Comparison of ENCODE assay signal across 13 cellular contexts in genomic region chr1:116811321-116811720, GRCh38. TPM values are rescaled to one million over a fixed set of nuclear protein-coding genes. Genes with fewer than 3 reads are reported as not detected.
"Had no signal": no experiment of that assay in that cellular context is flagged by ENCODE, and none has a peak within 500 bp of the region (broad histone marks: within the 10 kb centered on the region; RNA-seq: fewer than 3 reads in every experiment).

No MANE protein-coding gene starts in this region.

- H2AFZ ChIP-seq: hepatocyte had no signal

- H3K4me3 ChIP-seq: hepatocyte, stomach, thoracic aorta had no signal

- H3K36me3 ChIP-seq: stomach, thoracic aorta had no signal

- H3K36me3 Mint-ChIP-seq: brain had no signal

- H3K27ac ChIP-seq: hepatocyte, thoracic aorta had no signal

- H3K79me2 ChIP-seq: hepatocyte had no signal

- H3K27me3 Mint-ChIP-seq: brain; dendritic cell treated with granulocyte-macrophage colony-stimulating factor and Interleukin-4, amounts not matched to agents 40 ng/mL and 50 ng/mL, for 4 days had no signal

- H3K27me3 ChIP-seq: hepatocyte, stomach had no signal

- DNase-seq: amygdala; kidney glomerular epithelial cell; mesendoderm; stimulated activated CD4-positive, alpha-beta T cell treated with anti-CD3 and anti-CD28 coated beads, Interleukin-12 subunit alpha, Interleukin-12 subunit beta, amount 100 ng/mL, for 4 hours; stomach; T1000 had no signal

- H3K27ac Mint-ChIP-seq: dendritic cell treated with granulocyte-macrophage colony-stimulating factor and Interleukin-4, amounts not matched to agents 40 ng/mL and 50 ng/mL, for 4 days had no signal

- H3K4me3 Mint-ChIP-seq: brain; dendritic cell treated with granulocyte-macrophage colony-stimulating factor and Interleukin-4, amounts not matched to agents 40 ng/mL and 50 ng/mL, for 4 days; neural crest cell had no signal

- H3K4me2 ChIP-seq: hepatocyte had no signal

- H3K4me1 ChIP-seq: stomach had no signal

RNA-seq across cellular contexts. Expression of gene CD2, which starts 57.1 kb away (rescaled TPM):
- total RNA-seq: epithelial cell of proximal tubule, neural crest cell, osteocyte had no signal
